Comparison of ENCODE assay signal across 19 cellular contexts in the genomic region with DNA sequence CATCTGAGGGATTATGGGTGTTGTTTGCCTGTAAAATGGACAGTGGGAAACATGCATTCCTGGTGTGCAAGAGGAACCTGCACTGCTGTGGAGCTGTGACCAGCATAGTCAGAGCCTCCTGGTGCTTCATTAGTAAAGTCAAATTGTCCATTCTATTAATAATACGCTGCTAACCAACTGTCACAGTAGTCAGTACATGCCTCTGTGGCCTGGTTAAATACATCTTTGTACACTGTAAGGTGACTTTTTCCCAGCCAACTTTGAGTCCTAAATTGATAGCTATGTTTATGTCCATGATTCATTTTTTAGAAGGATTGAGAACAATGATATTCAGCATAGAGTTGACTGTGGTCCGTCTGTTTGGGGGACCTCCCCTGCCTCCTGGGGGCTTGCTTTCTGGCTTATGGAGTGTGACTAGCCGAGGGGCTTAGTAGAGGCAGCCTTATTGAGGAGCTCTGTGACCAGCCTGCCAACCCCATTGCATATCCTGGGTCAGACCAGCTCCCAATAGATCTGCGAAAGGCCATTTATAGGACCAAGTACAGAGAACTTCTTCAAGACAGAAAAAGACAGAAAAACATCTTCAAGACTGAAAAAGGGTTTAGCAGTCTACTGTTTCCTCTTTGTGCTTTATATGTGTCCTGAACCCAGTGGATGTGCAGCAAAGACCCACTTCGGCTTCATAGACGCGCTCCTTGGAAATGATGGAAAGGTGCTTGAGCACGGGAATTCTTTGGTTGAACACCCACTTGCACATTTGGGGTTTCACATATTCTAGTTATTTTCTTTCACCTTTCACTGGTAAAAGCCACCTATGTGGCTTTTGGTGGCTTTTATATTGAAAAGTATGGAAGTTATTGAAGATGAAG. TPM values are rescaled to one million over a fixed set of nuclear protein-coding genes. Genes with fewer than 3 reads are reported as not detected.
DNase-seq lines count a peak whose midpoint lies in the region; ATAC-seq, FAIRE-seq and TF ChIP-seq lines count a peak whose summit lies in the region.
"Had no signal": no experiment of that assay in that cellular context is flagged by ENCODE, and none has a peak within 500 bp of the region (broad histone marks: within the 10 kb centered on the region; RNA-seq: fewer than 3 reads in every experiment).

No MANE protein-coding gene starts in this region.

- no peaks in the 10 kb centered on the region for H3K27me3 Mint-ChIP-seq in activated CD8-positive, alpha-beta T cell treated with anti-CD3 and anti-CD28 coated beads for 36 hours
- H3K27me3 Mint-ChIP-seq in activated CD8-positive, alpha-beta T cell treated with anti-CD3 and anti-CD28 coated beads, Interleukin-2, amount 10 ng/mL, durations not matched to agents 7 days and 5 days (ENCODE audit: low read depth): no peaks in the 10 kb centered on the region
- no peaks in the 10 kb centered on the region for H3K27me3 Mint-ChIP-seq in activated T-helper 2 cell treated with anti-CD3 and anti-CD28 coated beads, Interferon-gamma antibody, Interleukin-2, Interleukin-4, amounts not matched to agents 10 μg/mL and 5 μg/mL and 100 μg/mL, durations not matched to agents 14 hours and 24 hours and 36 hours (ENCODE audit: low read depth)
- H3K27me3 Mint-ChIP-seq in naive thymus-derived CD8-positive, alpha-beta T cell: no peaks in the 10 kb centered on the region
- H3K27me3 Mint-ChIP-seq: brain had no signal

- intact Hi-C loops in activated CD8-positive, alpha-beta T cell treated with anti-CD3 and anti-CD28 coated beads for 36 hours (cut with micrococcal nuclease): loop anchor here (10.0 kb wide), 1 partner anchor 132 kb away; no protein-coding TSS in a partner anchor
- intact Hi-C loops in activated T-helper 2 cell treated with anti-CD3 and anti-CD28 coated beads, Interferon-gamma antibody, Interleukin-2, Interleukin-4, amounts not matched to agents 10 μg/mL and 5 μg/mL and 100 μg/mL, durations not matched to agents 14 hours and 24 hours and 36 hours (cut with micrococcal nuclease): loop anchor here (5.0 kb wide), 1 partner anchor 36 kb away; no protein-coding TSS in a partner anchor

- no peak for ATAC-seq in activated CD8-positive, alpha-beta T cell treated with anti-CD3 and anti-CD28 coated beads for 36 hours
- no peak for ATAC-seq in activated CD8-positive, alpha-beta T cell treated with anti-CD3 and anti-CD28 coated beads, Interleukin-2, amount 10 ng/mL, durations not matched to agents 7 days and 5 days
- no peak for ATAC-seq in GM18505 (IDR thresholded peaks at IDR 0.05; ENCODE audit: unreplicated experiment)
- no peak for ATAC-seq in naive thymus-derived CD8-positive, alpha-beta T cell
- ATAC-seq: activated CD4-positive, CD25-positive, alpha-beta regulatory T cell treated with anti-CD3 and anti-CD28 coated beads, Interleukin-2, amount 50 U/mL, for 24 hours; left colon had no signal

- no peak for TF ChIP-seq CTCF in activated CD8-positive, alpha-beta T cell treated with anti-CD3 and anti-CD28 coated beads for 36 hours (IDR thresholded peaks at IDR 0.05)

- peak; percentile 48 for TF ChIP-seq POLR2A in GM18505 (IDR thresholded peaks at IDR 0.05; ENCODE audit: borderline replicate concordance, extremely low read depth, insufficient read depth, insufficient read length)

- FAIRE-seq in RCC 7860 (lab: Jason Lieb, UNC): no peak
- FAIRE-seq: small intestine had no signal

- peaks cover 80% of the 10 kb centered on the region for H3K4me1 Mint-ChIP-seq in activated CD8-positive, alpha-beta T cell treated with anti-CD3 and anti-CD28 coated beads for 36 hours (ENCODE audit: low read depth)
- H3K4me1 Mint-ChIP-seq in activated CD8-positive, alpha-beta T cell treated with anti-CD3 and anti-CD28 coated beads, Interleukin-2, amount 10 ng/mL, durations not matched to agents 7 days and 5 days (ENCODE audit: low read depth): peaks cover 79% of the 10 kb centered on the region
- peaks cover 65% of the 10 kb centered on the region for H3K4me1 Mint-ChIP-seq in activated T-helper 2 cell treated with anti-CD3 and anti-CD28 coated beads, Interferon-gamma antibody, Interleukin-2, Interleukin-4, amounts not matched to agents 10 μg/mL and 5 μg/mL and 100 μg/mL, durations not matched to agents 14 hours and 24 hours and 36 hours (ENCODE audit: low read depth)
- H3K4me1 Mint-ChIP-seq in naive thymus-derived CD8-positive, alpha-beta T cell: peaks cover 33 to 85% (median 81%) of the 10 kb centered on the region in 4 donors

- H3K4me3 Mint-ChIP-seq in activated CD8-positive, alpha-beta T cell treated with anti-CD3 and anti-CD28 coated beads for 36 hours: peak overlapping the region; percentile 54
- H3K4me3 Mint-ChIP-seq in activated CD8-positive, alpha-beta T cell treated with anti-CD3 and anti-CD28 coated beads, Interleukin-2, amount 10 ng/mL, durations not matched to agents 7 days and 5 days: no peak overlapping the region
- peak overlapping the region; percentile 98 for H3K4me3 Mint-ChIP-seq in activated T-helper 2 cell treated with anti-CD3 and anti-CD28 coated beads, Interferon-gamma antibody, Interleukin-2, Interleukin-4, amounts not matched to agents 10 μg/mL and 5 μg/mL and 100 μg/mL, durations not matched to agents 14 hours and 24 hours and 36 hours (ENCODE audit: low read depth)
- H3K4me3 Mint-ChIP-seq in naive thymus-derived CD8-positive, alpha-beta T cell: peak overlapping the region in 9 of 10 donors; percentile 12 to 96 (median 68)
- H3K4me3 Mint-ChIP-seq: brain had no signal

- peak overlapping the region; percentile 78 for H3K27ac Mint-ChIP-seq in activated CD8-positive, alpha-beta T cell treated with anti-CD3 and anti-CD28 coated beads for 36 hours
- no peak overlapping the region for H3K27ac Mint-ChIP-seq in activated CD8-positive, alpha-beta T cell treated with anti-CD3 and anti-CD28 coated beads, Interleukin-2, amount 10 ng/mL, durations not matched to agents 7 days and 5 days
- peak overlapping the region; percentile 95 for H3K27ac Mint-ChIP-seq in activated T-helper 2 cell treated with anti-CD3 and anti-CD28 coated beads, Interferon-gamma antibody, Interleukin-2, Interleukin-4, amounts not matched to agents 10 μg/mL and 5 μg/mL and 100 μg/mL, durations not matched to agents 14 hours and 24 hours and 36 hours
- peak overlapping the region; percentile 58 to 94 (median 86) for H3K27ac Mint-ChIP-seq in naive thymus-derived CD8-positive, alpha-beta T cell
- H3K27ac Mint-ChIP-seq: brain had no signal

- CTCF ChIA-PET in activated CD8-positive, alpha-beta T cell treated with anti-CD3 and anti-CD28 coated beads for 36 hours (lab: Charles Lee): interaction anchor here (0.7 to 3.6 kb wide), 7 partner anchors 11 to 134 kb away, joined by 3 to 22 read pairs (median 5); no protein-coding TSS in a partner anchor
- CTCF ChIA-PET in activated CD8-positive, alpha-beta T cell treated with anti-CD3 and anti-CD28 coated beads, Interleukin-2, amount 10 ng/mL, durations not matched to agents 7 days and 5 days (lab: Charles Lee): interaction anchor here (1.0 to 2.6 kb wide), 8 partner anchors 9 to 49 kb away, joined by 3 to 13 read pairs (median 4); no protein-coding TSS in a partner anchor

- POLR2A ChIA-PET in activated CD8-positive, alpha-beta T cell treated with anti-CD3 and anti-CD28 coated beads for 36 hours (lab: Charles Lee): interaction anchor here (0.6 to 2.7 kb wide), 8 partner anchors 9 to 821 kb away, joined by 3 to 8 read pairs (median 4); no protein-coding TSS in a partner anchor
- POLR2A ChIA-PET in activated CD8-positive, alpha-beta T cell treated with anti-CD3 and anti-CD28 coated beads, Interleukin-2, amount 10 ng/mL, durations not matched to agents 7 days and 5 days (lab: Charles Lee): no interaction called here
- POLR2A ChIA-PET in naive thymus-derived CD8-positive, alpha-beta T cell (lab: Charles Lee): interaction anchor here (0.5 to 1.8 kb wide), 5 partner anchors 15 to 320 kb away, joined by 3 to 5 read pairs (median 4); no protein-coding TSS in a partner anchor

- no peaks in the 10 kb centered on the region for H3K9me3 Mint-ChIP-seq in activated CD8-positive, alpha-beta T cell treated with anti-CD3 and anti-CD28 coated beads for 36 hours
- no peaks in the 10 kb centered on the region for H3K9me3 Mint-ChIP-seq in activated CD8-positive, alpha-beta T cell treated with anti-CD3 and anti-CD28 coated beads, Interleukin-2, amount 10 ng/mL, durations not matched to agents 7 days and 5 days (ENCODE audit: insufficient read depth)
- H3K9me3 Mint-ChIP-seq in activated T-helper 2 cell treated with anti-CD3 and anti-CD28 coated beads, Interferon-gamma antibody, Interleukin-2, Interleukin-4, amounts not matched to agents 10 μg/mL and 5 μg/mL and 100 μg/mL, durations not matched to agents 14 hours and 24 hours and 36 hours: no peaks in the 10 kb centered on the region
- H3K9me3 Mint-ChIP-seq in naive thymus-derived CD8-positive, alpha-beta T cell: no peaks in the 10 kb centered on the region
- H3K9me3 Mint-ChIP-seq: brain had no signal

- peaks cover 32% of the 10 kb centered on the region for H3K36me3 Mint-ChIP-seq in activated CD8-positive, alpha-beta T cell treated with anti-CD3 and anti-CD28 coated beads for 36 hours (ENCODE audit: low read depth)
- peaks cover 38% of the 10 kb centered on the region for H3K36me3 Mint-ChIP-seq in activated CD8-positive, alpha-beta T cell treated with anti-CD3 and anti-CD28 coated beads, Interleukin-2, amount 10 ng/mL, durations not matched to agents 7 days and 5 days (ENCODE audit: low read depth)
- peaks cover 86% of the 10 kb centered on the region for H3K36me3 Mint-ChIP-seq in activated T-helper 2 cell treated with anti-CD3 and anti-CD28 coated beads, Interferon-gamma antibody, Interleukin-2, Interleukin-4, amounts not matched to agents 10 μg/mL and 5 μg/mL and 100 μg/mL, durations not matched to agents 14 hours and 24 hours and 36 hours (ENCODE audit: low read depth)
- H3K36me3 Mint-ChIP-seq in naive thymus-derived CD8-positive, alpha-beta T cell: peaks cover 0 to 37% (median 5%) of the 10 kb centered on the region in 3 donors

- DNase-seq in activated CD8-positive, alpha-beta T cell treated with anti-CD3 and anti-CD28 coated beads for 36 hours: no peak
- DNase-seq in activated CD8-positive, alpha-beta T cell treated with anti-CD3 and anti-CD28 coated beads, Interleukin-2, amount 10 ng/mL, durations not matched to agents 7 days and 5 days: no peak
- no peak for DNase-seq in activated T-helper 2 cell treated with anti-CD3 and anti-CD28 coated beads, Interferon-gamma antibody, Interleukin-2, Interleukin-4, amounts not matched to agents 10 μg/mL and 5 μg/mL and 100 μg/mL, durations not matched to agents 14 hours and 24 hours and 36 hours (ENCODE audit: low spot score)
- no peak for DNase-seq in naive thymus-derived CD8-positive, alpha-beta T cell
- DNase-seq in RCC 7860 (ENCODE audit: low spot score) (no peak), NCI-H526 treated with DMSO at 0.1 percent for 48 hours (lab: John Stamatoyannopoulos, UW) (no peak), HT-29 (ENCODE audit: low spot score) (no peak)
- DNase-seq: COR-L47, NCI-H1048, NCI-H2107, NCI-H82, RPMI8226, small intestine had no signal

RNA-seq across cellular contexts. Expression of gene GPR183, which starts 4.3 kb away (rescaled TPM):
- total RNA-seq in activated CD8-positive, alpha-beta T cell treated with anti-CD3 and anti-CD28 coated beads for 36 hours: 10 to 100 TPM in 1 of 2 experiments, 1 to 10 TPM in 1; 8.6 to 10.0 TPM
- total RNA-seq in activated CD8-positive, alpha-beta T cell treated with anti-CD3 and anti-CD28 coated beads, Interleukin-2, amount 10 ng/mL, durations not matched to agents 7 days and 5 days: 1 to 10 TPM; 5.0 to 5.2 TPM
- 143 and 147 TPM in 2 replicates for total RNA-seq in activated T-helper 2 cell treated with anti-CD3 and anti-CD28 coated beads, Interferon-gamma antibody, Interleukin-2, Interleukin-4, amounts not matched to agents 10 μg/mL and 5 μg/mL and 100 μg/mL, durations not matched to agents 14 hours and 24 hours and 36 hours
- 10 to 100 TPM in 1 of 2 experiments, 1 to 10 TPM in 1; 8.4 to 10.4 TPM for total RNA-seq in naive thymus-derived CD8-positive, alpha-beta T cell
- polyA plus RNA-seq in naive thymus-derived CD8-positive, alpha-beta T cell: 10 to 100 TPM in 2 of 3 donors, 1 to 10 TPM in 1; 9.2 to 35.5 (median 13.1) TPM
- not detected in 2 replicates for total RNA-seq in HT-29 (2014; rRNA removed; shearing (Covaris generic))
- total RNA-seq: A673 had no signal

RNA-seq across cellular contexts. Expression of gene GPR18, which starts 44.7 kb away (rescaled TPM):
- total RNA-seq in activated CD8-positive, alpha-beta T cell treated with anti-CD3 and anti-CD28 coated beads for 36 hours: 10 to 100 TPM; 11.4 to 11.6 TPM
- 10 to 100 TPM; 16.2 to 16.6 TPM for total RNA-seq in activated CD8-positive, alpha-beta T cell treated with anti-CD3 and anti-CD28 coated beads, Interleukin-2, amount 10 ng/mL, durations not matched to agents 7 days and 5 days
- total RNA-seq in activated T-helper 2 cell treated with anti-CD3 and anti-CD28 coated beads, Interferon-gamma antibody, Interleukin-2, Interleukin-4, amounts not matched to agents 10 μg/mL and 5 μg/mL and 100 μg/mL, durations not matched to agents 14 hours and 24 hours and 36 hours: 7.4 and 8.4 TPM in 2 replicates
- total RNA-seq in naive thymus-derived CD8-positive, alpha-beta T cell: 10 to 100 TPM; 31.1 to 31.3 TPM
- 10 to 100 TPM; 22.2 to 37.0 (median 26.1) TPM for polyA plus RNA-seq in naive thymus-derived CD8-positive, alpha-beta T cell
- not detected in 2 replicates for total RNA-seq in HT-29 (2014; rRNA removed; shearing (Covaris generic))
- total RNA-seq: A673, dermis microvascular lymphatic vessel endothelial cell had no signal

Comparison
In these comparisons a context has a peak if more than half of its experiments do, and no peak if none do; other contexts are left out.
1. RNA of gene GPR183, which starts 4.3 kb away (total RNA-seq): 143 to 147 TPM in activated T-helper 2 cell treated with anti-CD3 and anti-CD28 coated beads, Interferon-gamma antibody, Interleukin-2, Interleukin-4, amounts not matched to agents 10 μg/mL and 5 μg/mL and 100 μg/mL, durations not matched to agents 14 hours and 24 hours and 36 hours; 8.4 to 10.4 TPM in naive thymus-derived CD8-positive, alpha-beta T cell, 8.6 to 10.0 TPM in activated CD8-positive, alpha-beta T cell treated with anti-CD3 and anti-CD28 coated beads for 36 hours, 5.0 to 5.2 TPM in activated CD8-positive, alpha-beta T cell treated with anti-CD3 and anti-CD28 coated beads, Interleukin-2, amount 10 ng/mL, durations not matched to agents 7 days and 5 days and not detected in HT-29; every median in the first group is over 10 times any median in the second.